Comparison of ENCODE assay signal across 14 cellular contexts in the genomic region with DNA sequence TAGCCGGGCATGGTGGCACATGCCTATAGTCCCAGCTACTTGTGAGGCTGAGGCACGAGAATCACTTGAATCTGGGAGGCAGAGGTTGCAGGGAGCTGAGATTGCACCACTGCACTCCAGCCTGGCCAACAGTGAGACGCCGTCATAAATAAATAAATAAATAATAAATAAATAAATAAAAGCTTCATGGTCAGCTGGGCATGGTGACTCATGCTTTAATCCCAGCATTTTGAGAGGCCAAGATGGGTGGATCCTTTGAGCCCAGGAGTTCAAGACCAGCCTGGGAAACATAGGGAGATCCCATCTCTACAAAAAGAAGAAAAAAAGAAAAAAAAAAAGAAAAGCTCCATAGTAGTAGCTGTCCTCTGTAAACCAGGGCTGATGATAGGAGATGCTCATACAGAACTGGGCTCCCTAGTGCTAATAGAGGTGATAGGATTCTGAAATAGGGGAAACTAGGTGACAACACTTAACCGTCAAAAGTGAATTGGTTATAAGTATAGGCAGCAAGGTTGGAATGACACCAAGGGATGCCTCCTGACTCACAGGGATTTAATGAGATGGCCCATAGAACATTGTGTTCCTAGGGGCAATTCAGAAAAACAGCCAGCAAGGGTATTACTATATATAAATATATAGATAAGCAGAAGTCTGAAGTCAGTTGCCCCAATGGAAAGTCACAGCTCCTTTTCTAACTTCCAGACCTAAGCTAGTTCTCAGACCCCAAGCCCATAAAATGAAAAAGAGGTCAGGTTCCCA.
"Had no signal": no experiment of that assay in that cellular context is flagged by ENCODE, and none has a peak within 500 bp of the region (broad histone marks: within the 10 kb centered on the region; RNA-seq: fewer than 3 reads in every experiment).

No MANE protein-coding gene starts in this region.

- H3K9me3 ChIP-seq: sigmoid colon, testis had no signal

- H3K27ac ChIP-seq: sigmoid colon, testis had no signal

- ATAC-seq: effector memory CD8-positive, alpha-beta T cell; natural killer cell had no signal

- H3K27me3 ChIP-seq: sigmoid colon, testis had no signal

- H3K4me1 ChIP-seq: sigmoid colon, testis had no signal

- H3K4me3 ChIP-seq: sigmoid colon, testis had no signal

- DNase-seq: activated B cell treated with CpG ODN at 0.5 μM for 24 hours; activated CD4-positive, alpha-beta T cell treated with anti-CD3 and anti-CD28 coated beads, Interleukin-2, amount 10 ng/mL, durations not matched to agents 24 days and 14 days; activated naive CD4-positive, alpha-beta T cell treated with anti-CD3 and anti-CD28 coated beads for 36 hours; central memory CD4-positive, alpha-beta T cell; cortex of kidney; effector memory CD8-positive, alpha-beta T cell; glutamatergic neuron; natural killer cell; nucleus accumbens; sigmoid colon; stimulated activated CD4-positive, alpha-beta T cell treated with anti-CD3 and anti-CD28 coated beads, Interleukin-4, amount 100 ng/mL, for 1 hour; stimulated activated CD8-positive, alpha-beta memory T cell treated with anti-CD3 and anti-CD28 coated beads, Interleukin-4, amount 100 ng/mL, for 48 hours; T-helper 1 cell; testis had no signal
